Comparison of ENCODE assay signal across 1 cellular context in the genomic region with DNA sequence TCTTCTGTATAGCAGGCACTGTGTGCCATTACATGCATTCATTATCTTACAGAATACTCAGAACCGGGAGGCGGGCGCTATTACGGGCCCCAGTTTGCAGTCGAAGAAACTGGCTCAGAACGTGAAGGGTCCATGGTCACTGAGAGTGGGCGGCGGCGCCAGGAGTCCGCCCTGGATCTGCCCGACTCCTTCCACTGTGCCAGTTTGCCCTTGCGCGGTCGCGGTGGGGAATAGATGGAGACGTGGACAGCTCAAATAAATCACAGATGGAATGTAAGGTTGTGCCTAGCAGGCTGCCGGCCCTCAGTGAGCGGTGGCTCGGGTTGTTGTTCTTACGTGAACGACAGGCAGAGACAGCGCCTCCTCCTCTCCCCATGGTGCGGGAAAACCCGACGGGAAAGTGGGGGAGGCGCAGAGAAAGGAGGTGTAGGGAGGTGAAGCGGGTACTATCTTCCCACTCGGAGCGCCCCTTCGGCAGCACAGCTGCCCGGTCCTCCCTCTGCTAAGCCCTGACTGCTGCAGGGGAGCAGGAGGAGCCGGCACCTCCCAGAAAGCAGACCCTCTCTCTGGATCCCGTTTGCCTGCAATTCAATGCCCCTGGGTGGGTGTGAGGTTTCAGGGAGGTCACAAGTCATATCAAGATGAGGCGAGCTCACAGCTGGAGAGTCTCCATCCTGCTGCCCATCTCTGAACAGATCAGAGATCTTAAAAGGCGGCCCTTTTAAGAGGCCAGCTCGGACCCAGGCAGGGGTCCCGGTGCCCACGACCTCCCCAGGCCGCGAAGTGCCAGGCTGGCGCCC.
TF ChIP-seq lines count a peak whose summit lies in the region.

No MANE protein-coding gene starts in this region.

TF ChIP-seq in HepG2, 621 proteins besides CTCF, POLR2A, EP300 and RAD21 (continued from another document):
- TF ChIP-seq PBX2 (CRISPR knock-in tag; IDR thresholded peaks at IDR 0.05) = no peak
- TF ChIP-seq, protein P1, sequence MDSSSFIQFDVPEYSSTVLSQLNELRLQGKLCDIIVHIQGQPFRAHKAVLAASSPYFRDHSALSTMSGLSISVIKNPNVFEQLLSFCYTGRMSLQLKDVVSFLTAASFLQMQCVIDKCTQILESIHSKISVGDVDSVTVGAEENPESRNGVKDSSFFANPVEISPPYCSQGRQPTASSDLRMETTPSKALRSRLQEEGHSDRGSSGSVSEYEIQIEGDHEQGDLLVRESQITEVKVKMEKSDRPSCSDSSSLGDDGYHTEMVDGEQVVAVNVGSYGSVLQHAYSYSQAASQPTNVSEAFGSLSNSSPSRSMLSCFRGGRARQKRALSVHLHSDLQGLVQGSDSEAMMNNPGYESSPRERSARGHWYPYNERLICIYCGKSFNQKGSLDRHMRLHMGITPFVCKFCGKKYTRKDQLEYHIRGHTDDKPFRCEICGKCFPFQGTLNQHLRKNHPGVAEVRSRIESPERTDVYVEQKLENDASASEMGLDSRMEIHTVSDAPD (CRISPR knock-in tag; IDR thresholded peaks at IDR 0.05) = 0 out of 2 replicates have a peak, but pooled peaks have one; percentile 35
